11 cellular contexts compared by ENCODE assay signal in genomic region chr4:153570228-153570973, GRCh38.
A peak's percentile ranks its signal among the peaks of the same experiment; 100 is the strongest.
DNase-seq lines count a peak whose midpoint lies in the region; ATAC-seq and TF ChIP-seq lines count a peak whose summit lies in the region.
"Had no signal": no experiment of that assay in that cellular context is flagged by ENCODE, and none has a peak within 500 bp of the region (broad histone marks: within the 10 kb centered on the region; RNA-seq: fewer than 3 reads in every experiment).

No MANE protein-coding gene starts in this region.

- WGBS in tibial nerve, 2 donors: 90% methylated on average over 12 of the region's 12 CpGs

- peak; percentile 33 for ATAC-seq in GM18519 (IDR thresholded peaks at IDR 0.05; ENCODE audit: low FRiP score, unreplicated experiment)
- peak; percentile 64 for ATAC-seq in HG02759 (IDR thresholded peaks at IDR 0.05; ENCODE audit: unreplicated experiment)
- peak; percentile 27 for ATAC-seq in activated CD8-positive, alpha-beta T cell treated with anti-CD3 and anti-CD28 coated beads for 36 hours
- ATAC-seq: body of pancreas, HCT116 had no signal

- H3K36me3 ChIP-seq in BLaER1 (peaks cover 88% of the 10 kb centered on the region), tibial nerve (no peaks in the 10 kb centered on the region)

- peaks cover 76% of the 10 kb centered on the region for H3K4me1 Mint-ChIP-seq in activated CD8-positive, alpha-beta T cell treated with anti-CD3 and anti-CD28 coated beads for 36 hours (ENCODE audit: low read depth)

- H3K27ac ChIP-seq in BLaER1: peak overlapping the region; percentile 66
- H3K27ac ChIP-seq in tibial nerve: no peak overlapping the region
- H3K27ac ChIP-seq: body of pancreas had no signal

- H3K9ac ChIP-seq in BLaER1: peak overlapping the region; percentile 20

- CTCF ChIA-PET in activated CD8-positive, alpha-beta T cell treated with anti-CD3 and anti-CD28 coated beads for 36 hours (lab: Charles Lee): interaction anchor here (0.9 to 4.5 kb wide), 6 partner anchors 10 to 137 kb away, joined by 3 to 40 read pairs (median 4); no protein-coding TSS in a partner anchor

- H3K27me3 ChIP-seq in BLaER1 (no peaks in the 10 kb centered on the region), tibial nerve (no peaks in the 10 kb centered on the region)
- H3K27me3 ChIP-seq: body of pancreas had no signal

- H4K20me1 ChIP-seq in BLaER1: peaks cover 100% of the 10 kb centered on the region

- peaks cover 37% of the 10 kb centered on the region for H3K36me3 Mint-ChIP-seq in activated CD8-positive, alpha-beta T cell treated with anti-CD3 and anti-CD28 coated beads for 36 hours (ENCODE audit: low read depth)

- no peak overlapping the region for H3K4me3 ChIP-seq in BLaER1
- no peak overlapping the region for H3K4me3 ChIP-seq in tibial nerve
- H3K4me3 ChIP-seq: body of pancreas had no signal

- peak; percentile 38 for DNase-seq in activated CD8-positive, alpha-beta T cell treated with anti-CD3 and anti-CD28 coated beads for 36 hours
- no peak for DNase-seq in SKM-1 treated with dmso at 0.1 percent for 144 hours (lab: John Stamatoyannopoulos, UW; ENCODE audit: unreplicated experiment)
- no peak for DNase-seq in NCI-H146 treated with DMSO at 0.1 percent for 48 hours (lab: John Stamatoyannopoulos, UW; ENCODE audit: unreplicated experiment)
- DNase-seq in mesenteric fat pad (ENCODE audit: low spot score): no peak
- no peak for DNase-seq in tibial nerve (ENCODE audit: low spot score in 2 of 2)
- DNase-seq: body of pancreas, NCI-H524 had no signal

- H3K9me3 ChIP-seq in BLaER1: no peaks in the 10 kb centered on the region
- no peaks in the 10 kb centered on the region for H3K9me3 ChIP-seq in tibial nerve
- H3K9me3 ChIP-seq: body of pancreas had no signal

- peaks cover 100% of the 10 kb centered on the region for H3K4me1 ChIP-seq in BLaER1
- H3K4me1 ChIP-seq in tibial nerve: peaks cover 0 to 4% (median 0%) of the 10 kb centered on the region in 4 donors

- H3K27me3 Mint-ChIP-seq in activated CD8-positive, alpha-beta T cell treated with anti-CD3 and anti-CD28 coated beads for 36 hours: no peaks in the 10 kb centered on the region

- H3K4me3 Mint-ChIP-seq in activated CD8-positive, alpha-beta T cell treated with anti-CD3 and anti-CD28 coated beads for 36 hours: no peak overlapping the region

- intact Hi-C loops in activated CD8-positive, alpha-beta T cell treated with anti-CD3 and anti-CD28 coated beads for 36 hours (cut with micrococcal nuclease): loop anchor here (5.0 kb wide), 1 partner anchor 48 kb away; no protein-coding TSS in a partner anchor

- no peak for TF ChIP-seq POLR2A in tibial nerve (IDR thresholded peaks at IDR 0.05)

- no peak for TF ChIP-seq EP300 in tibial nerve (IDR thresholded peaks at IDR 0.05)

- H3K27ac Mint-ChIP-seq in activated CD8-positive, alpha-beta T cell treated with anti-CD3 and anti-CD28 coated beads for 36 hours: peak overlapping the region; percentile 70

- TF ChIP-seq CTCF in activated CD8-positive, alpha-beta T cell treated with anti-CD3 and anti-CD28 coated beads for 36 hours (IDR thresholded peaks at IDR 0.05): no peak
- no peak for TF ChIP-seq CTCF in tibial nerve (IDR thresholded peaks at IDR 0.05)

- no peaks in the 10 kb centered on the region for H3K9me3 Mint-ChIP-seq in activated CD8-positive, alpha-beta T cell treated with anti-CD3 and anti-CD28 coated beads for 36 hours

- POLR2A ChIA-PET in activated CD8-positive, alpha-beta T cell treated with anti-CD3 and anti-CD28 coated beads for 36 hours (lab: Charles Lee): interaction anchor here (0.6 to 1.4 kb wide), 2 partner anchors 40 to 104 kb away, joined by 3 read pairs; partner anchors contain the start of gene TMEM131L

- H3K4me2 ChIP-seq in BLaER1: peak overlapping the region; percentile 80
